ENCODE assay signal across 8 cellular contexts in genomic region chr9:130936285-130937117, GRCh38. TPM values are rescaled to one million over a fixed set of nuclear protein-coding genes. Genes with fewer than 3 reads are reported as not detected.
DNase-seq lines count a peak whose midpoint lies in the region; ATAC-seq and TF ChIP-seq lines count a peak whose summit lies in the region.
"Had no signal": no experiment of that assay in that cellular context is flagged by ENCODE, and none has a peak within 500 bp of the region (broad histone marks: within the 10 kb centered on the region; RNA-seq: fewer than 3 reads in every experiment).

No MANE protein-coding gene starts in this region.

- H3K4me2 ChIP-seq in trophoblast cell (ENCODE audit: low read length) = no peak overlapping the region

- H3K4me3 ChIP-seq in epithelial cell of esophagus (ENCODE audit: low read length) (no peak overlapping the region), trophoblast cell (ENCODE audit: low read depth, low read length) (no peak overlapping the region), HAP-1 (no peak overlapping the region)

- H3K23ac ChIP-seq in trophoblast cell (ENCODE audit: low read length) = no peak overlapping the region

- peaks cover 57% of the 10 kb centered on the region for H3K27me3 Mint-ChIP-seq in activated T-cell treated with anti-CD3 and anti-CD28 coated beads, Interleukin-2, amount 50 U/mL, for 72 hours (ENCODE audit: low read depth)

- H3K4ac ChIP-seq in trophoblast cell (ENCODE audit: low read depth, low read length) = no peak overlapping the region

- H3K27ac Mint-ChIP-seq in activated T-cell treated with anti-CD3 and anti-CD28 coated beads, Interleukin-2, amount 50 U/mL, for 72 hours = no peak overlapping the region

- no peak overlapping the region for H2BK5ac ChIP-seq in trophoblast cell (ENCODE audit: low read depth, low read length, poor library complexity)

- peak overlapping the region; percentile 53 for H2BK120ac ChIP-seq in trophoblast cell (ENCODE audit: insufficient read depth, low read length, poor library complexity)

- no peak overlapping the region for H4K8ac ChIP-seq in trophoblast cell (ENCODE audit: low read depth, low read length)

- peak; percentile 32 for DNase-seq in GM04504 (ENCODE audit: low read depth)
- DNase-seq in NCI-H524 (lab: John Stamatoyannopoulos, UW) = peak; percentile 93 to 96
- peak; percentile 49 for DNase-seq in epithelial cell of esophagus (ENCODE audit: low read depth)
- peak; percentile 26 to 29 for DNase-seq in trophoblast cell
- DNase-seq in activated T-cell treated with anti-CD3 and anti-CD28 coated beads, Interleukin-2, amount 50 U/mL, for 72 hours = no peak
- DNase-seq in HAP-1 (ENCODE audit: low spot score in 2 of 2) = no peak

- no peaks in the 10 kb centered on the region for H3K9me3 ChIP-seq in trophoblast cell (ENCODE audit: insufficient read depth, low read depth, low read length)
- H3K9me3 ChIP-seq in HAP-1 = no peaks in the 10 kb centered on the region

- peak overlapping the region; percentile 23 for H2AK5ac ChIP-seq in trophoblast cell (ENCODE audit: low read length)

- no peak for TF ChIP-seq CTCF in epithelial cell of esophagus (IDR thresholded peaks at IDR 0.05; ENCODE audit: insufficient read depth, low read depth, low read length, missing control alignments)

- H3K36me3 ChIP-seq in trophoblast cell (ENCODE audit: control insufficient read depth in 1 of 2, insufficient read depth in 2 of 2, low read length in 2 of 2) = no peaks in the 10 kb centered on the region
- no peaks in the 10 kb centered on the region for H3K36me3 ChIP-seq in HAP-1 (replicated peaks)

- H2BK12ac ChIP-seq in trophoblast cell (ENCODE audit: low read length) = peak overlapping the region; percentile 26

- H3K18ac ChIP-seq in trophoblast cell (ENCODE audit: low read length) = peak overlapping the region; percentile 11

- peak overlapping the region; percentile 30 for H3K14ac ChIP-seq in trophoblast cell (ENCODE audit: low read length)

- H3K4me1 ChIP-seq in trophoblast cell (ENCODE audit: control insufficient read depth in 1 of 2, insufficient read depth in 2 of 2, low read length in 2 of 2) (peaks cover 21 to 23% of the 10 kb centered on the region in 2 experiments), HAP-1 (no peaks in the 10 kb centered on the region)

- H3K27me3 ChIP-seq in trophoblast cell (ENCODE audit: insufficient read depth, low read length) = peaks cover 32% of the 10 kb centered on the region
- H3K27me3 ChIP-seq in HAP-1 (ENCODE audit: low read depth) = peaks cover 57% of the 10 kb centered on the region

- no peaks in the 10 kb centered on the region for H3K79me1 ChIP-seq in trophoblast cell (ENCODE audit: low read length)

- no peak overlapping the region for H4K12ac ChIP-seq in trophoblast cell (ENCODE audit: low read depth, low read length)

- no CpG with 5 or more reads among the region's 12 CpGs for WGBS in trophoblast cell (ENCODE audit: extremely low coverage, insufficient coverage, insufficient read length)

- no peak overlapping the region for H3K4me3 Mint-ChIP-seq in activated T-cell treated with anti-CD3 and anti-CD28 coated beads, Interleukin-2, amount 50 U/mL, for 72 hours

- in situ Hi-C loops in HAP-1 (cut with MboI; ENCODE audit: low sequenced_read_pairs) = no loop called here

- ATAC-seq in activated T-cell treated with anti-CD3 and anti-CD28 coated beads, Interleukin-2, amount 50 U/mL, for 72 hours (replicated peaks in 1 of 2) = no peak
- ATAC-seq in GM18519 (IDR thresholded peaks at IDR 0.05; ENCODE audit: low FRiP score, unreplicated experiment) = no peak

- no peak overlapping the region for H2AFZ ChIP-seq in trophoblast cell (ENCODE audit: insufficient read depth, low read length, poor library complexity)

- H3K9me3 Mint-ChIP-seq in activated T-cell treated with anti-CD3 and anti-CD28 coated beads, Interleukin-2, amount 50 U/mL, for 72 hours = no peaks in the 10 kb centered on the region

- peak overlapping the region; percentile 24 for H3K27ac ChIP-seq in trophoblast cell (ENCODE audit: low read depth, low read length)

- no peak overlapping the region for H3K9ac ChIP-seq in trophoblast cell (ENCODE audit: low read length)

- no peaks in the 10 kb centered on the region for H3K36me3 Mint-ChIP-seq in activated T-cell treated with anti-CD3 and anti-CD28 coated beads, Interleukin-2, amount 50 U/mL, for 72 hours (ENCODE audit: insufficient read depth in 2 of 2)

- H3K4me1 Mint-ChIP-seq in activated T-cell treated with anti-CD3 and anti-CD28 coated beads, Interleukin-2, amount 50 U/mL, for 72 hours (ENCODE audit: low read depth) = peaks cover 13% of the 10 kb centered on the region

- H3K79me2 ChIP-seq in trophoblast cell (ENCODE audit: control insufficient read depth, insufficient read depth, low read length, poor library complexity) = no peaks in the 10 kb centered on the region

- H4K91ac ChIP-seq in trophoblast cell (ENCODE audit: low read depth, low read length) = peak overlapping the region; percentile 11

RNA-seq across cellular contexts. Expression of gene FIBCD1, which starts 2.5 kb away (rescaled TPM):
- 83.3 and 85.3 TPM in 2 replicates for polyA plus RNA-seq in trophoblast cell (2013)
- total RNA-seq in activated T-cell treated with anti-CD3 and anti-CD28 coated beads, Interleukin-2, amount 50 U/mL, for 72 hours = not detected
- total RNA-seq: T-helper 1 cell treated with Interleukin-12 subunit alpha and Interleukin-12 subunit beta and Interleukin-4 antibody, amounts not matched to agents 30 ng/mL and 1 ng/mL, for 36 hours had no signal

RNA-seq across cellular contexts. Expression of gene QRFP, which starts 39.9 kb away (rescaled TPM):
- 0.10 and 0.11 TPM in 2 replicates for polyA plus RNA-seq in trophoblast cell (2013)
- total RNA-seq in activated T-cell treated with anti-CD3 and anti-CD28 coated beads, Interleukin-2, amount 50 U/mL, for 72 hours = not detected
- total RNA-seq: T-helper 1 cell treated with Interleukin-12 subunit alpha and Interleukin-12 subunit beta and Interleukin-4 antibody, amounts not matched to agents 30 ng/mL and 1 ng/mL, for 36 hours had no signal

Comparison
In these comparisons a context has a peak if more than half of its experiments do, and no peak if none do; other contexts are left out.
1. DNase-seq: peak in GM04504 (single experiment), NCI-H524 (2 of 2), epithelial cell of esophagus (single experiment) and trophoblast cell (2 of 2); none in activated T-cell treated with anti-CD3 and anti-CD28 coated beads, Interleukin-2, amount 50 U/mL, for 72 hours (0 of 2) and HAP-1 (0 of 2).